14 cellular contexts compared by ENCODE assay signal in the genomic region with DNA sequence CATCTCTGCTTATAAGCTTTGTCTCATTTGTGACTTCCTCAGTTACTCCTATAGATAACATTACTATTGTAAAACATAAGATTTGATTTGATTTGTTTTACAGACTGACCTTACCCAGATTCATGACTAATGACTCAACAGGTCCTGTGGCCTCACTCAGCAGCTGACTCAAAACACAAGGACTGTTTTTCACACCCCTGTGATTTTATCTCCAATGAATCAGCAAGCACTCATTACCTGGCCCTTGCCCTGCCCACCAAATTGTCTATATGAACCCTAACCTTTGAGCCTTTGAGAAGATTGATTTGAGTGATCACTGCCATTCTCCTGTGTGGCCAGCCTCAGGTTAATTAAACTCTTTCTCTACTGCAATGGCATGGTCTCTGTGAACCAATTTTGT.
DNase-seq lines count a peak whose midpoint lies in the region; ATAC-seq, FAIRE-seq and TF ChIP-seq lines count a peak whose summit lies in the region.
"Had no signal": no experiment of that assay in that cellular context is flagged by ENCODE, and none has a peak within 500 bp of the region (broad histone marks: within the 10 kb centered on the region; RNA-seq: fewer than 3 reads in every experiment).

No MANE protein-coding gene starts in this region.

- no peaks in the 10 kb centered on the region for H3K79me2 ChIP-seq in H1 (ENCODE audit: control insufficient read depth in 1 of 2, insufficient read depth in 2 of 2, low read length in 2 of 2)
- H3K79me2 ChIP-seq: parathyroid adenoma had no signal

- no peak for TF ChIP-seq CTCF in Calu3 (IDR thresholded peaks at IDR 0.05; ENCODE audit: unreplicated experiment)
- no peak for TF ChIP-seq CTCF in H1 (IDR thresholded peaks at IDR 0.05; ENCODE audit: control extremely low read depth in 1 of 3, insufficient read depth in 1 of 3, low read depth in 1 of 3, low read length in 3 of 3)
- TF ChIP-seq CTCF in testis (IDR thresholded peaks at IDR 0.05): no peak

- no peak overlapping the region for H2BK120ac ChIP-seq in H1 (replicated peaks; ENCODE audit: low read depth, low read length)

- no peak for TF ChIP-seq EP300 in H1 (IDR thresholded peaks at IDR 0.05; ENCODE audit: borderline replicate concordance in 1 of 2, low read depth in 2 of 2, low read length in 2 of 2)

- DNase-seq in Calu3: peak; percentile 28
- DNase-seq in H1 (ENCODE audit: low read depth in 1 of 2, low spot score in 2 of 2): no peak
- no peak for DNase-seq in NCI-H524 treated with DMSO at 0.1 percent for 48 hours (lab: John Stamatoyannopoulos, UW)
- no peak for DNase-seq in NCI-H2081 (lab: John Stamatoyannopoulos, UW)
- no peak for DNase-seq in DMS 273 treated with DMSO at 0.1 percent for 48 hours (lab: John Stamatoyannopoulos, UW)
- DNase-seq in testis: no peak
- DNase-seq: activated CD4-positive, alpha-beta T cell treated with anti-CD3 and anti-CD28 coated beads for 36 hours; activated naive CD8-positive, alpha-beta T cell treated with anti-CD3 and anti-CD28 coated beads, Interleukin-2, amount 10 ng/mL, durations not matched to agents 7 days and 5 days; GF-D8 had no signal

- intact Hi-C loops in Calu3 (cut with micrococcal nuclease; ENCODE audit: unreplicated experiment): loop anchor here (10.0 kb wide), 1 partner anchor 106 kb away; no protein-coding TSS in a partner anchor
- intact Hi-C loops in testis (cut with DNase I; ENCODE audit: low total_unique reads): no loop called here

- H3K4me3 ChIP-seq in H1 (ENCODE audit: extremely low read depth in 1 of 4, insufficient read depth in 2 of 4, low read depth in 3 of 4, low read length in 4 of 4) (no peak overlapping the region), testis (no peak overlapping the region)
- H3K4me3 ChIP-seq: SJSA1 had no signal

- no peak overlapping the region for H3K56ac ChIP-seq in H1 (replicated peaks; ENCODE audit: insufficient read length, low read depth, low read length)

- H3K27me3 ChIP-seq in H1 (replicated peaks in 1 of 4; ENCODE audit: control insufficient read depth in 3 of 4, extremely low read depth in 1 of 4, insufficient read depth in 3 of 4, low read length in 3 of 4) (no peaks in the 10 kb centered on the region), testis (no peaks in the 10 kb centered on the region)
- H3K27me3 ChIP-seq: SJSA1 had no signal

- H3K79me1 ChIP-seq in H1 (ENCODE audit: low read depth, low read length): no peaks in the 10 kb centered on the region

- H3K27ac ChIP-seq in H1 (ENCODE audit: low read depth, low read length) (no peak overlapping the region), testis (no peak overlapping the region)
- H3K27ac ChIP-seq: parathyroid adenoma, SJSA1 had no signal

- H3K9me3 ChIP-seq in H1 (ENCODE audit: insufficient read depth in 2 of 2, low read depth in 1 of 2, low read length in 1 of 2) (no peaks in the 10 kb centered on the region), testis (no peaks in the 10 kb centered on the region)
- H3K9me3 ChIP-seq: SJSA1 had no signal

- H2AFZ ChIP-seq in H1 (ENCODE audit: low read length): peak overlapping the region; percentile 92
- H2AFZ ChIP-seq: parathyroid adenoma had no signal

- no peak overlapping the region for H2BK12ac ChIP-seq in H1 (ENCODE audit: low read depth, low read length)

- H2BK15ac ChIP-seq in H1 (ENCODE audit: low read length): no peak overlapping the region

- CTCF ChIA-PET in Calu3 (lab: Charles Lee) (no interaction called here), H1 (lab: Charles Lee; ENCODE audit: partially characterized antibody) (no interaction called here)

- H2BK5ac ChIP-seq in H1 (ENCODE audit: low read depth, low read length): no peak overlapping the region

- H3K4me2 ChIP-seq in H1 (ENCODE audit: insufficient read depth in 1 of 2, low read depth in 2 of 2, low read length in 2 of 2): no peak overlapping the region

- peaks cover 22% of the 10 kb centered on the region for H3K4me1 Mint-ChIP-seq in Calu3 (ENCODE audit: low read depth, unreplicated experiment)
- H3K4me1 Mint-ChIP-seq: activated CD4-positive, alpha-beta T cell treated with anti-CD3 and anti-CD28 coated beads for 36 hours; activated naive CD8-positive, alpha-beta T cell treated with anti-CD3 and anti-CD28 coated beads, Interleukin-2, amount 10 ng/mL, durations not matched to agents 7 days and 5 days; IgD-negative memory B cell had no signal

- ATAC-seq in GM21786 (IDR thresholded peaks at IDR 0.05; ENCODE audit: unreplicated experiment): peak; percentile 82
- ATAC-seq in HG03520 (IDR thresholded peaks at IDR 0.05; ENCODE audit: unreplicated experiment): peak; percentile 82
- ATAC-seq: activated CD4-positive, alpha-beta T cell treated with anti-CD3 and anti-CD28 coated beads for 36 hours had no signal

- no peak overlapping the region for H3K4me3 Mint-ChIP-seq in Calu3 (ENCODE audit: low read depth, unreplicated experiment)
- H3K4me3 Mint-ChIP-seq: activated CD4-positive, alpha-beta T cell treated with anti-CD3 and anti-CD28 coated beads for 36 hours; activated naive CD8-positive, alpha-beta T cell treated with anti-CD3 and anti-CD28 coated beads, Interleukin-2, amount 10 ng/mL, durations not matched to agents 7 days and 5 days; IgD-negative memory B cell had no signal

- H3K23ac ChIP-seq in H1 (ENCODE audit: insufficient read length): no peak overlapping the region

- no peaks in the 10 kb centered on the region for H3K23me2 ChIP-seq in H1 (ENCODE audit: low read depth, low read length)

- no peak overlapping the region for H2AK5ac ChIP-seq in H1 (ENCODE audit: low read depth, low read length)

- H3K9me3 Mint-ChIP-seq in Calu3 (ENCODE audit: low read depth, unreplicated experiment): peaks cover 4% of the 10 kb centered on the region

- H3K9ac ChIP-seq in H1 (replicated peaks in 1 of 4; ENCODE audit: extremely low read depth in 1 of 4, low read depth in 3 of 4, low read length in 3 of 4): peak overlapping the region in 1 of 4 experiments; percentile 34; a peak in 1 of 7 replicates
- H3K9ac ChIP-seq: parathyroid adenoma had no signal

- H4K8ac ChIP-seq in H1 (ENCODE audit: extremely low read depth, insufficient read depth, low read length): no peak overlapping the region

- no peak overlapping the region for H4K5ac ChIP-seq in H1 (ENCODE audit: insufficient read length, low read depth, low read length)

- no peaks in the 10 kb centered on the region for H4K20me1 ChIP-seq in H1 (replicated peaks in 1 of 2; ENCODE audit: control insufficient read depth in 1 of 2, insufficient read depth in 2 of 2, low read length in 2 of 2)

- H3K36me3 Mint-ChIP-seq in Calu3 (ENCODE audit: insufficient read depth, unreplicated experiment): no peaks in the 10 kb centered on the region
- H3K36me3 Mint-ChIP-seq: activated naive CD8-positive, alpha-beta T cell treated with anti-CD3 and anti-CD28 coated beads, Interleukin-2, amount 10 ng/mL, durations not matched to agents 7 days and 5 days; IgD-negative memory B cell had no signal

- no TSS peak for BruUV-seq in Calu3 (replicated peaks; lab: Mats Ljungman, UMichigan)

- no peak for FAIRE-seq in H1 (lab: Jason Lieb, UNC)

- no peak overlapping the region for H3K18ac ChIP-seq in H1 (ENCODE audit: extremely low read depth, low read length)

- no peak for TF ChIP-seq RAD21 in H1 (IDR thresholded peaks at IDR 0.05 in 1 of 2, conservative IDR thresholded peaks at IDR 0.05 in 1 of 2; ENCODE audit: low read depth in 2 of 2, low read length in 2 of 2)

- H3K4ac ChIP-seq in H1 (replicated peaks; ENCODE audit: insufficient read length, low read depth, low read length): no peak overlapping the region

- TF ChIP-seq POLR2A in H1 (IDR thresholded peaks at IDR 0.05; ENCODE audit: control extremely low read depth in 1 of 2, low read depth in 2 of 2, low read length in 2 of 2): no peak
- TF ChIP-seq POLR2A in testis (IDR thresholded peaks at IDR 0.05): no peak

- H3K4me1 ChIP-seq in H1 (replicated peaks in 1 of 4; ENCODE audit: control insufficient read depth in 3 of 4, insufficient read depth in 4 of 4, low read length in 3 of 4): no peaks in the 10 kb centered on the region
- H3K4me1 ChIP-seq in testis: no peaks in the 10 kb centered on the region
- H3K4me1 ChIP-seq: parathyroid adenoma, SJSA1 had no signal

- no peak overlapping the region for H2BK20ac ChIP-seq in H1 (ENCODE audit: low read length)

- no peaks in the 10 kb centered on the region for H3K27me3 Mint-ChIP-seq in Calu3 (ENCODE audit: unreplicated experiment)
- H3K27me3 Mint-ChIP-seq: activated CD4-positive, alpha-beta T cell treated with anti-CD3 and anti-CD28 coated beads for 36 hours; activated naive CD8-positive, alpha-beta T cell treated with anti-CD3 and anti-CD28 coated beads, Interleukin-2, amount 10 ng/mL, durations not matched to agents 7 days and 5 days; IgD-negative memory B cell had no signal

- no peak overlapping the region for H3K14ac ChIP-seq in H1 (ENCODE audit: insufficient read length)

- H3K36me3 ChIP-seq in H1 (ENCODE audit: control insufficient read depth in 2 of 4, insufficient read depth in 4 of 4, low read length in 3 of 4): no peaks in the 10 kb centered on the region
- H3K36me3 ChIP-seq in testis (ENCODE audit: low read depth, missing control alignments): no peaks in the 10 kb centered on the region
- H3K36me3 ChIP-seq: SJSA1 had no signal

- POLR2A ChIA-PET in H1 (lab: Charles Lee; ENCODE audit: partially characterized antibody): no interaction called here

- H4K91ac ChIP-seq in H1 (replicated peaks; ENCODE audit: insufficient read length, low read length): no peak overlapping the region

- H3K27ac Mint-ChIP-seq in Calu3 (ENCODE audit: unreplicated experiment): peak overlapping the region; percentile 5
- H3K27ac Mint-ChIP-seq: activated CD4-positive, alpha-beta T cell treated with anti-CD3 and anti-CD28 coated beads for 36 hours; activated naive CD8-positive, alpha-beta T cell treated with anti-CD3 and anti-CD28 coated beads, Interleukin-2, amount 10 ng/mL, durations not matched to agents 7 days and 5 days; IgD-negative memory B cell had no signal

TF ChIP-seq in H1, 55 proteins besides CTCF, POLR2A, EP300 and RAD21 (continues in another document):
- TF ChIP-seq TAF7 (optimal IDR thresholded peaks at IDR 0.05; ENCODE audit: borderline replicate concordance, low read depth, low read length) (no peak), BACH1 (IDR thresholded peaks at IDR 0.05; ENCODE audit: low read length) (no peak), CHD2 (IDR thresholded peaks at IDR 0.05; ENCODE audit: low read length) (no peak), MAX (IDR thresholded peaks at IDR 0.05) (no peak), SRF (IDR thresholded peaks at IDR 0.05; ENCODE audit: low read depth, low read length) (no peak), NANOG (IDR thresholded peaks at IDR 0.05; ENCODE audit: insufficient read depth, low read depth, low read length, poor library complexity, severe bottlenecking) (no peak), NRF1 (IDR thresholded peaks at IDR 0.05; ENCODE audit: low read depth, low read length) (no peak), TBP (IDR thresholded peaks at IDR 0.05; ENCODE audit: low read depth, low read length) (no peak), EGR1 (IDR thresholded peaks at IDR 0.05; ENCODE audit: borderline replicate concordance, low read depth, low read length) (no peak), KDM5A (IDR thresholded peaks at IDR 0.05; ENCODE audit: low read length) (no peak)
